Comparison of ENCODE assay signal across 19 cellular contexts in genomic region chr6:157447735-157448134, GRCh38.
A peak's percentile ranks its signal among the peaks of the same experiment; 100 is the strongest.
DNase-seq lines count a peak whose midpoint lies in the region; ATAC-seq and TF ChIP-seq lines count a peak whose summit lies in the region.
"Had no signal": no experiment of that assay in that cellular context is flagged by ENCODE, and none has a peak within 500 bp of the region (broad histone marks: within the 10 kb centered on the region; RNA-seq: fewer than 3 reads in every experiment).

No MANE protein-coding gene starts in this region.

- no peaks in the 10 kb centered on the region for H3K36me3 ChIP-seq in HEK293 (ENCODE audit: control insufficient read depth in 2 of 2, insufficient read depth in 1 of 2, low read length in 2 of 2)
- H3K36me3 ChIP-seq: BE2C, BLaER1 had no signal

- TF ChIP-seq CTCF in HEK293 (tag by site-specific recombination; IDR thresholded peaks at IDR 0.05) = no peak
- no peak for TF ChIP-seq CTCF in activated B cell treated with CpG ODN at 0.5 μM for 24 hours (IDR thresholded peaks at IDR 0.05)

- H3K27me3 Mint-ChIP-seq in activated B cell treated with CpG ODN at 0.5 μM for 24 hours (no peaks in the 10 kb centered on the region), memory B cell (no peaks in the 10 kb centered on the region)
- H3K27me3 Mint-ChIP-seq: CD4-positive, alpha-beta memory T cell; CD8-positive, alpha-beta memory T cell had no signal

- peaks cover 8% of the 10 kb centered on the region for H3K4me1 ChIP-seq in HEK293 (ENCODE audit: control insufficient read depth, insufficient read depth, low read length)
- H3K4me1 ChIP-seq: BE2C had no signal

- ATAC-seq in activated B cell treated with CpG ODN at 0.5 μM for 24 hours (ENCODE audit: low read depth) = no peak
- no peak for ATAC-seq in memory B cell (ENCODE audit: low read depth)

- H3K4me3 Mint-ChIP-seq in activated B cell treated with CpG ODN at 0.5 μM for 24 hours (no peak overlapping the region), memory B cell (no peak overlapping the region)
- H3K4me3 Mint-ChIP-seq: CD14-positive monocyte; CD4-positive, alpha-beta memory T cell; CD4-positive, CD25-positive, alpha-beta regulatory T cell; CD8-positive, alpha-beta memory T cell had no signal

- CTCF ChIA-PET in HEK293 (lab: Yijun Ruan, JAX) = no interaction called here
- CTCF ChIA-PET in activated B cell treated with CpG ODN at 0.5 μM for 24 hours (lab: Charles Lee) = no interaction called here

- peaks cover 9% of the 10 kb centered on the region for H3K4me1 Mint-ChIP-seq in activated B cell treated with CpG ODN at 0.5 μM for 24 hours
- H3K4me1 Mint-ChIP-seq in memory B cell = peaks cover 14% of the 10 kb centered on the region

- POLR2A ChIA-PET in HEK293 (lab: Yijun Ruan, JAX) = no interaction called here
- POLR2A ChIA-PET in activated B cell treated with CpG ODN at 0.5 μM for 24 hours (lab: Charles Lee) = no interaction called here

- H3K27ac ChIP-seq in HEK293 (ENCODE audit: extremely low read depth, low read depth, low read length) = no peak overlapping the region
- H3K27ac ChIP-seq: BLaER1 had no signal

- H3K9me3 Mint-ChIP-seq in activated B cell treated with CpG ODN at 0.5 μM for 24 hours (no peaks in the 10 kb centered on the region), memory B cell (peaks cover 3% of the 10 kb centered on the region)

- peak overlapping the region; percentile 41 for H3K27ac Mint-ChIP-seq in activated B cell treated with CpG ODN at 0.5 μM for 24 hours
- H3K27ac Mint-ChIP-seq in memory B cell = peak overlapping the region; percentile 53
- H3K27ac Mint-ChIP-seq: CD4-positive, alpha-beta memory T cell had no signal

- DNase-seq in activated B cell treated with CpG ODN at 0.5 μM for 24 hours (no peak), memory B cell (ENCODE audit: low spot score in 2 of 2) (no peak), hypothalamus (lab: John Stamatoyannopoulos, UW) (no peak), NCI-H748 treated with DMSO at 0.1 percent for 48 hours (lab: John Stamatoyannopoulos, UW) (no peak), HPDE6-E6E7 (ENCODE audit: extremely low spot score) (no peak)
- DNase-seq: 8988T; ACHN; BE2C; C1 segment of cervical spinal cord; Calu3; CD4-positive, alpha-beta memory T cell; CD4-positive, CD25-positive, alpha-beta regulatory T cell; CD8-positive, alpha-beta memory T cell; COR-L47; DMS79 treated with DMSO at 0.1 percent for 48 hours; GF-D8 had no signal

- intact Hi-C loops in activated B cell treated with CpG ODN at 0.5 μM for 24 hours (cut with micrococcal nuclease) = no loop called here

- no peak overlapping the region for H3K4me3 ChIP-seq in HEK293 (ENCODE audit: low read depth, low read length)
- H3K4me3 ChIP-seq: BLaER1 had no signal

- H3K9me3 ChIP-seq in HEK293 (ENCODE audit: control insufficient read depth, insufficient read depth, low read depth, low read length) = no peaks in the 10 kb centered on the region
- H3K9me3 ChIP-seq: BE2C, BLaER1 had no signal

- H3K36me3 Mint-ChIP-seq in activated B cell treated with CpG ODN at 0.5 μM for 24 hours (ENCODE audit: low read depth) = peaks cover 7% of the 10 kb centered on the region
- H3K36me3 Mint-ChIP-seq in memory B cell = peaks cover 10% of the 10 kb centered on the region
- H3K36me3 Mint-ChIP-seq: CD14-positive monocyte; CD4-positive, CD25-positive, alpha-beta regulatory T cell had no signal

TF ChIP-seq in HEK293, 187 proteins besides CTCF, POLR2A, EP300 and RAD21:
- TF ChIP-seq ZNF341 (tag by site-specific recombination; IDR thresholded peaks at IDR 0.05; ENCODE audit: low read depth) (no peak), ZNF121 (tag by site-specific recombination; IDR thresholded peaks at IDR 0.05) (peak; percentile 63; the same call in 1 of the 2 replicates)
